8 cellular contexts compared by ENCODE assay signal in the genomic region with DNA sequence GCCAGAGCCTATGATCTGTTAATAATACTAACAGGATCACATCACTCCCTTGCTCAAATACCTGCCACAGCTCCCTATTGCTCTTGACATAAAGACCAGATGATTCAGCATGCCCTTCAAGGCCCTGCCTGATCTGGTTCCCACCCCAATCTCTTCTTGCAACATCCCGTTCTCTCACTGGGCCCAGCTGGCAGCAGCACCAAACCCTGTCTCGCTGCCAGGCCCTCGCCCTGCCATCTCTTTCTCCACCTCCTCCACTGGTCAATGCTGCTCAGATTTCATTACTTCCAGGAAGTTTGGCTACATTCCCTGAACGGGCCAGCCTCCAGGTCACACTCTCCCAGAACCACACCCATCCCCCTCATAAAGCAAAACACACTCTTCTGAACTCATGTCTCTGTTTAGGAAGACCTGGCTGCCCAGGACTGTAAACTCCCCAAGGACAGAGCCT. TPM values are rescaled to one million over a fixed set of nuclear protein-coding genes. Genes with fewer than 3 reads are reported as not detected.
DNase-seq lines count a peak whose midpoint lies in the region; ATAC-seq and TF ChIP-seq lines count a peak whose summit lies in the region.
"Had no signal": no experiment of that assay in that cellular context is flagged by ENCODE, and none has a peak within 500 bp of the region (broad histone marks: within the 10 kb centered on the region; RNA-seq: fewer than 3 reads in every experiment).

No MANE protein-coding gene starts in this region.

- no peak for ATAC-seq in GM18868 (IDR thresholded peaks at IDR 0.05; ENCODE audit: unreplicated experiment)

- peaks cover 19% of the 10 kb centered on the region for H3K4me1 Mint-ChIP-seq in type B pancreatic cell (ENCODE audit: unreplicated experiment)

- H3K4me1 ChIP-seq in Karpas-422 (ENCODE audit: low read length): no peaks in the 10 kb centered on the region

- no peaks in the 10 kb centered on the region for H3K27me3 Mint-ChIP-seq in type B pancreatic cell
- H3K27me3 Mint-ChIP-seq: activated naive CD8-positive, alpha-beta T cell had no signal

- H3K27ac ChIP-seq in Karpas-422 (ENCODE audit: low read length): no peak overlapping the region

- H3K36me3 Mint-ChIP-seq in type B pancreatic cell: peaks cover 7% of the 10 kb centered on the region
- H3K36me3 Mint-ChIP-seq: activated naive CD8-positive, alpha-beta T cell had no signal

- peak overlapping the region; percentile 44 for H3K4me3 Mint-ChIP-seq in type B pancreatic cell
- H3K4me3 Mint-ChIP-seq: activated naive CD8-positive, alpha-beta T cell had no signal

- no peak overlapping the region for H3K4me2 ChIP-seq in Karpas-422 (ENCODE audit: low read depth, low read length, poor library complexity, severe bottlenecking)

- H3K4me3 ChIP-seq in astrocyte of the spinal cord (ENCODE audit: low read depth, low read length) (no peak overlapping the region), Karpas-422 (ENCODE audit: low read length) (no peak overlapping the region)

- no peaks in the 10 kb centered on the region; the same call in 1 of the 2 replicates for H3K9me3 ChIP-seq in Karpas-422 (ENCODE audit: low read length)

- H3K27me3 ChIP-seq in Karpas-422 (ENCODE audit: low read length): no peaks in the 10 kb centered on the region

- H3K27ac Mint-ChIP-seq in type B pancreatic cell: peak overlapping the region; percentile 67
- H3K27ac Mint-ChIP-seq: activated naive CD8-positive, alpha-beta T cell had no signal

- no peaks in the 10 kb centered on the region for H3K36me3 ChIP-seq in Karpas-422 (ENCODE audit: insufficient read depth, low read length)

- H3K9me2 ChIP-seq in Karpas-422 (replicated peaks; ENCODE audit: insufficient read depth, low read length): no peaks in the 10 kb centered on the region; the same call in 1 of the 2 replicates

- in situ Hi-C loops in astrocyte of the spinal cord (cut with HindIII; ENCODE audit: low sequenced_read_pairs): no loop called here

- no peak overlapping the region for H3K9ac ChIP-seq in Karpas-422 (ENCODE audit: low read length)

- no peak overlapping the region for H2AFZ ChIP-seq in Karpas-422 (ENCODE audit: low read length)

- DNase-seq in HT1080 (ENCODE audit: low read depth) (peak; percentile 81), astrocyte of the spinal cord (ENCODE audit: low read depth, low spot score) (peak; percentile 69), kidney glomerular epithelial cell (lab: John Stamatoyannopoulos, UW) (peak; percentile 2), type B pancreatic cell (ENCODE audit: extremely low spot score, unreplicated experiment) (no peak), SKM-1 treated with dmso at 0.1 percent for 144 hours (lab: John Stamatoyannopoulos, UW; ENCODE audit: unreplicated experiment) (no peak), Karpas-422 (no peak)

- no peaks in the 10 kb centered on the region for H3K9me3 Mint-ChIP-seq in type B pancreatic cell

- H3K79me2 ChIP-seq in Karpas-422 (ENCODE audit: low read length): no peaks in the 10 kb centered on the region

- no peak for TF ChIP-seq CTCF in astrocyte of the spinal cord (IDR thresholded peaks at IDR 0.05; ENCODE audit: low read depth, low read length)
- TF ChIP-seq CTCF in type B pancreatic cell (conservative IDR thresholded peaks at IDR 0.05): no peak

- no peaks in the 10 kb centered on the region for H4K20me1 ChIP-seq in Karpas-422 (ENCODE audit: insufficient read depth, low read depth, low read length)

RNA-seq across cellular contexts. Expression of gene BCAT2, which starts 8.6 kb away (rescaled TPM):
- total RNA-seq in HT1080 (2014; rRNA removed; shearing (Covaris generic)): 54.2 and 60.6 TPM in 2 replicates
- polyA plus RNA-seq in HT1080 (2015; cell fraction: cytosol; rRNA removed): 69.4 and 81.0 TPM in 2 replicates
- 65.5 and 69.8 TPM in 2 replicates for polyA plus RNA-seq in HT1080 (2015; cell fraction: nucleus; rRNA removed)
- total RNA-seq in type B pancreatic cell (ENCODE audit: low replicate concordance): 52.8 and 73.3 TPM in 2 replicates
- 45.9 and 74.6 TPM in 2 replicates for total RNA-seq in Karpas-422 (2014; rRNA removed; shearing (Covaris generic); ENCODE audit: low replicate concordance)

RNA-seq across cellular contexts. Expression of gene HSD17B14, which starts 16.9 kb away (rescaled TPM):
- total RNA-seq in HT1080 (2014; rRNA removed; shearing (Covaris generic)): not detected in 2 replicates
- polyA plus RNA-seq in HT1080 (2015; cell fraction: cytosol; rRNA removed): 0.28 TPM in 1 of 2 replicates, not detected in the other
- 0.31 and 1.1 TPM in 2 replicates for polyA plus RNA-seq in HT1080 (2015; cell fraction: nucleus; rRNA removed)
- total RNA-seq in type B pancreatic cell (ENCODE audit: low replicate concordance): 9.4 and 12.9 TPM in 2 replicates
- total RNA-seq in Karpas-422 (2014; rRNA removed; shearing (Covaris generic); ENCODE audit: low replicate concordance): 1.0 and 1.9 TPM in 2 replicates

RNA-seq across cellular contexts. Expression of gene PLEKHA4, which starts 49.0 kb away (rescaled TPM):
- total RNA-seq in HT1080 (2014; rRNA removed; shearing (Covaris generic)): 0.31 TPM in 1 of 2 replicates, not detected in the other
- polyA plus RNA-seq in HT1080 (2015; cell fraction: cytosol; rRNA removed): 0.26 and 0.30 TPM in 2 replicates
- 0.82 and 3.0 TPM in 2 replicates for polyA plus RNA-seq in HT1080 (2015; cell fraction: nucleus; rRNA removed)
- total RNA-seq in type B pancreatic cell (ENCODE audit: low replicate concordance): 15.8 and 45.4 TPM in 2 replicates
- total RNA-seq in Karpas-422 (2014; rRNA removed; shearing (Covaris generic); ENCODE audit: low replicate concordance): not detected in 2 replicates

RNA-seq across cellular contexts. Expression of gene PPP1R15A, which starts 52.8 kb away (rescaled TPM):
- 44.3 and 49.4 TPM in 2 replicates for total RNA-seq in HT1080 (2014; rRNA removed; shearing (Covaris generic))
- polyA plus RNA-seq in HT1080 (2015; cell fraction: cytosol; rRNA removed): 43.5 and 50.9 TPM in 2 replicates
- polyA plus RNA-seq in HT1080 (2015; cell fraction: nucleus; rRNA removed): 64.1 and 68.3 TPM in 2 replicates
- 57.5 and 161 TPM in 2 replicates for total RNA-seq in type B pancreatic cell (ENCODE audit: low replicate concordance)
- 22.6 and 31.3 TPM in 2 replicates for total RNA-seq in Karpas-422 (2014; rRNA removed; shearing (Covaris generic); ENCODE audit: low replicate concordance)

Comparison
In these comparisons a context has a peak if more than half of its experiments do, and no peak if none do; other contexts are left out.
1. DNase-seq: peak in HT1080 (single experiment), astrocyte of the spinal cord (single experiment) and kidney glomerular epithelial cell (single experiment); none in type B pancreatic cell (single experiment), SKM-1 treated with dmso at 0.1 percent for 144 hours (single experiment) and Karpas-422 (single experiment).
2. RNA of gene PLEKHA4, which starts 49.0 kb away (total RNA-seq): 15.8 to 45.4 TPM in type B pancreatic cell; 0.31 TPM in HT1080 and not detected in Karpas-422; every median in the first group is over 10 times any median in the second.